1 cellular context compared by ENCODE assay signal in the genomic region with DNA sequence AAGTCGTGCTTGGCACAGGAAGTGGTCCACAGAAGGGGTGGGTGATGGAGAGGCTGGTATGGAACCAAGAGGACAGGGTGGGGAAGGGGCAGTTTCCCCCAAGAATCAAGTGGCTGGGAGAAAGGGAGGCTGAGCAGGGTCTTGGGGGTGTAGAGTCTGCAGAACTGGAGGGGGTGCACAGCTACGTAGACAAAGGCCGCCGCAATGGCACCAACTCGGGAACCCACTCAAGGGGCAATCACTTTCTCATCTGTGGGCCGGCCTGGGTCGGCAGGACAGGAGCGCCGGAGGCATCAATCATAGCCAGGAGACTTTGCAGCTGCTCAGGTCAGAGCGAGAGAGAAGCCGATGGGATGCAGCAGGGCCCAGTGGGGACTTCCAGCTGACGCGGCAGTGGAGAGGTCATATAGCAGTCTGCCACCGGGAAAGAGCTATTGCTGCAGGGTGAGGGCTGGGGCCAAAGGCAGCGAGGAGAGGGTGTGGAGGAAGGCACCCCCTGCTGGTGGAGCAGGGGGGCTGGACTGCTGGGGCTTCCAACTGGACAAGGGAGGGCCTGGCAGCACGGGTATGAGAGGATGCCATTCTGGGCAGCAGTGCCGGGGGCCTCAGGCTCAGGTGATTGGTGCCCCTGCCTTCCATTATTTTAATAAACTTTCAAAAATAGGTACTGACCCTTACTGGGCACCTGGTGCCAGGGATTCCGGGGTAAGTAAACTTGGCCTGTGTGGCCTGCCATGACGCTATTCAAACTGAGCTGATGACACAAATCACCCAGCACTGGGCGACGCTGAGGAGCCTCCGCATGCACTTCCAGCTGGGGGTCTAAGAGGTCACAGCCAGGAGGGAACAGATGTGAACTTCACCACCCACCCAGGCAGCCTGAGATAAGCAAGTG.
TF ChIP-seq lines count a peak whose summit lies in the region.

No MANE protein-coding gene starts in this region.

TF ChIP-seq in GM12878, 131 proteins besides CTCF, POLR2A, EP300 and RAD21:
- TF ChIP-seq, protein P1, sequence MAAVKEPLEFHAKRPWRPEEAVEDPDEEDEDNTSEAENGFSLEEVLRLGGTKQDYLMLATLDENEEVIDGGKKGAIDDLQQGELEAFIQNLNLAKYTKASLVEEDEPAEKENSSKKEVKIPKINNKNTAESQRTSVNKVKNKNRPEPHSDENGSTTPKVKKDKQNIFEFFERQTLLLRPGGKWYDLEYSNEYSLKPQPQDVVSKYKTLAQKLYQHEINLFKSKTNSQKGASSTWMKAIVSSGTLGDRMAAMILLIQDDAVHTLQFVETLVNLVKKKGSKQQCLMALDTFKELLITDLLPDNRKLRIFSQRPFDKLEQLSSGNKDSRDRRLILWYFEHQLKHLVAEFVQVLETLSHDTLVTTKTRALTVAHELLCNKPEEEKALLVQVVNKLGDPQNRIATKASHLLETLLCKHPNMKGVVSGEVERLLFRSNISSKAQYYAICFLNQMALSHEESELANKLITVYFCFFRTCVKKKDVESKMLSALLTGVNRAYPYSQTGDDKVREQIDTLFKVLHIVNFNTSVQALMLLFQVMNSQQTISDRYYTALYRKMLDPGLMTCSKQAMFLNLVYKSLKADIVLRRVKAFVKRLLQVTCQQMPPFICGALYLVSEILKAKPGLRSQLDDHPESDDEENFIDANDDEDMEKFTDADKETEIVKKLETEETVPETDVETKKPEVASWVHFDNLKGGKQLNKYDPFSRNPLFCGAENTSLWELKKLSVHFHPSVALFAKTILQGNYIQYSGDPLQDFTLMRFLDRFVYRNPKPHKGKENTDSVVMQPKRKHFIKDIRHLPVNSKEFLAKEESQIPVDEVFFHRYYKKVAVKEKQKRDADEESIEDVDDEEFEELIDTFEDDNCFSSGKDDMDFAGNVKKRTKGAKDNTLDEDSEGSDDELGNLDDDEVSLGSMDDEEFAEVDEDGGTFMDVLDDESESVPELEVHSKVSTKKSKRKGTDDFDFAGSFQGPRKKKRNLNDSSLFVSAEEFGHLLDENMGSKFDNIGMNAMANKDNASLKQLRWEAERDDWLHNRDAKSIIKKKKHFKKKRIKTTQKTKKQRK (IDR thresholded peaks at IDR 0.05; ENCODE audit: low read depth, low read length), result no peak
- TF ChIP-seq LARP7 (IDR thresholded peaks at IDR 0.05) (no peak), HDAC2 (IDR thresholded peaks at IDR 0.05) (no peak), ELK1 (IDR thresholded peaks at IDR 0.05; ENCODE audit: low read depth, low read length) (no peak), NFXL1 (IDR thresholded peaks at IDR 0.05; ENCODE audit: borderline replicate concordance) (no peak), EZH2 (IDR thresholded peaks at IDR 0.05; ENCODE audit: borderline replicate concordance, control insufficient read depth, low read depth, low read length) (no peak), ZBTB33 (IDR thresholded peaks at IDR 0.05) (no peak), SMAD5 (IDR thresholded peaks at IDR 0.05; ENCODE audit: low read depth) (no peak), RFX5 (IDR thresholded peaks at IDR 0.05; ENCODE audit: low read depth, low read length) (no peak), TCF3 (IDR thresholded peaks at IDR 0.05; ENCODE audit: borderline replicate concordance, insufficient read depth, low read depth, low read length) (no peak), YBX1 (IDR thresholded peaks at IDR 0.05) (no peak), SREBF1 (IDR thresholded peaks at IDR 0.05; ENCODE audit: low read length) (no peak), ZNF592 (IDR thresholded peaks at IDR 0.05) (no peak), CREM (IDR thresholded peaks at IDR 0.05; ENCODE audit: low read depth) (no peak), SP1 (IDR thresholded peaks at IDR 0.05; ENCODE audit: low read depth, low read length) (no peak), ATF2 (IDR thresholded peaks at IDR 0.05; ENCODE audit: low read length) (no peak), WRNIP1 (IDR thresholded peaks at IDR 0.05; ENCODE audit: borderline replicate concordance, low read depth, low read length) (no peak)
- TF ChIP-seq, protein P2, sequence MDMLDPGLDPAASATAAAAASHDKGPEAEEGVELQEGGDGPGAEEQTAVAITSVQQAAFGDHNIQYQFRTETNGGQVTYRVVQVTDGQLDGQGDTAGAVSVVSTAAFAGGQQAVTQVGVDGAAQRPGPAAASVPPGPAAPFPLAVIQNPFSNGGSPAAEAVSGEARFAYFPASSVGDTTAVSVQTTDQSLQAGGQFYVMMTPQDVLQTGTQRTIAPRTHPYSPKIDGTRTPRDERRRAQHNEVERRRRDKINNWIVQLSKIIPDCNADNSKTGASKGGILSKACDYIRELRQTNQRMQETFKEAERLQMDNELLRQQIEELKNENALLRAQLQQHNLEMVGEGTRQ (IDR thresholded peaks at IDR 0.05; ENCODE audit: borderline replicate concordance, low read depth, low read length), result no peak
